ENCODE assay signal across 1 cellular context in the genomic region with DNA sequence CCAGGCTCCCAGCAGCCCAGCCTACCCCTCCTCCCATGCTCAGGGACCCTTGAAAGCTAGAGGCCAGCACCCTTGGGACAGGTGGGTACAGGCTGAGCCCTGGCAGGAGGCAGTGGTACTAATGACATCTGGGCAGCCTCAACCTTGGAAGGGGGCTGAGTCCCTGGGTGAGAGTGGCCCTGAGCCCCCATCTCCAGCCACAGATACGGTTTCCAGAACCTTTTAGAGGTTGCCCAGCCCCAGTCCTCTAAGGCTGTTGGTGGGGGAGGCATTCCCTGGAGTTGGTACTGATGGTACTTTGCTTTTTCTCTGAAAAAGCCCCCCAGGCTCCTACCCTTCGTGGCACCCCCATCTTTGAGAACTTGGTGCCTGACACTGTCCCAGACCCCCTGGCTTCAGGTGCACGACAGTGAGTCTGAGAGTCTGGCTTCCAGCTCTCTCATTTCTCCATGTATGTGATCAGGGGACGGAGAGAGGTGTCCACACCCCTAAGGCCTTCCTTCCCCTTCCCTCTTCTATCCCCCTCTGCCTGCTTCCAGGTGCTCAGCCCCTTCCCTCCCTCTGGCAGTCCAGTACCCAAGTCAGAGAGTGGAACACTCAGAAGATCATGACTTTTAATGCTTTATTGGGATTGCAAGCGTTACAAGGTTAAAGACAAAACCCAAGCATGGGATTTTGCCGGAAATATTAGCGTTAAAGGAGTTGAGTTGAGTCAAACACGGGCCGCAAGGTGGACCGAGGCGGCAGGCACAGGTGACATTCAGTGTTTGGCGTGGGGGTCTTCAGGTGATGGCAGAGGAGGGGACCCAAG.
TF ChIP-seq lines count a peak whose summit lies in the region.

No MANE protein-coding gene starts in this region.

TF ChIP-seq in HepG2, 621 proteins besides CTCF, POLR2A, EP300 and RAD21 (continued from another document and continues in another):
- TF ChIP-seq, protein P1, sequence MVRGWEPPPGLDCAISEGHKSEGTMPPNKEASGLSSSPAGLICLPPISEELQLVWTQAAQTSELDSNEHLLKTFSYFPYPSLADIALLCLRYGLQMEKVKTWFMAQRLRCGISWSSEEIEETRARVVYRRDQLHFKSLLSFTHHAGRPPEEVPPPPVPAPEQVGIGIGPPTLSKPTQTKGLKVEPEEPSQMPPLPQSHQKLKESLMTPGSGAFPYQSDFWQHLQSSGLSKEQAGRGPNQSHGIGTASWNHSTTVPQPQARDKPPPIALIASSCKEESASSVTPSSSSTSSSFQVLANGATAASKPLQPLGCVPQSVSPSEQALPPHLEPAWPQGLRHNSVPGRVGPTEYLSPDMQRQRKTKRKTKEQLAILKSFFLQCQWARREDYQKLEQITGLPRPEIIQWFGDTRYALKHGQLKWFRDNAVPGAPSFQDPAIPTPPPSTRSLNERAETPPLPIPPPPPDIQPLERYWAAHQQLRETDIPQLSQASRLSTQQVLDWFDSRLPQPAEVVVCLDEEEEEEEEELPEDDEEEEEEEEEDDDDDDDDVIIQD (CRISPR knock-in tag; IDR thresholded peaks at IDR 0.05; ENCODE audit: low read depth) = no peak
- TF ChIP-seq SRSF4 (IDR thresholded peaks at IDR 0.05; ENCODE audit: low read depth, low read length, poor library complexity, severe bottlenecking) (no peak), U2AF2 (IDR thresholded peaks at IDR 0.05; ENCODE audit: low read depth, low read length) (no peak), MED1 (CRISPR knock-in tag; IDR thresholded peaks at IDR 0.05) (peak; percentile 24), JUND (CRISPR knock-in tag; IDR thresholded peaks at IDR 0.05) (no peak), NRL (CRISPR knock-in tag; IDR thresholded peaks at IDR 0.05; ENCODE audit: borderline replicate concordance) (0 out of 2 replicates have a peak, but pooled peaks have one; percentile 20), ZFP62 (CRISPR knock-in tag; IDR thresholded peaks at IDR 0.05) (no peak), RFX3 (CRISPR knock-in tag; IDR thresholded peaks at IDR 0.05) (no peak), BRCA1 (CRISPR knock-in tag; IDR thresholded peaks at IDR 0.05) (no peak), ZNF567 (CRISPR knock-in tag; IDR thresholded peaks at IDR 0.05; ENCODE audit: borderline replicate concordance) (no peak), REPIN1 (CRISPR knock-in tag; IDR thresholded peaks at IDR 0.05; ENCODE audit: borderline replicate concordance, low read depth) (peak; percentile 31; the same call in 1 of the 2 replicates), RBFOX2 (IDR thresholded peaks at IDR 0.05; ENCODE audit: low read depth, low read length) (peak; percentile 74), ZNF484 (CRISPR knock-in tag; IDR thresholded peaks at IDR 0.05; ENCODE audit: borderline replicate concordance, low read depth) (no peak; the same call in 1 of the 2 replicates), ZNF432 (CRISPR knock-in tag; IDR thresholded peaks at IDR 0.05; ENCODE audit: borderline replicate concordance) (no peak), FOXJ3 (CRISPR knock-in tag; IDR thresholded peaks at IDR 0.05; ENCODE audit: borderline replicate concordance) (no peak), TBX2 (CRISPR knock-in tag; IDR thresholded peaks at IDR 0.05; ENCODE audit: borderline replicate concordance) (peak; percentile 15), MBNL3 (CRISPR knock-in tag; conservative IDR thresholded peaks at IDR 0.05) (no peak), ZNF496 (CRISPR knock-in tag; IDR thresholded peaks at IDR 0.05; ENCODE audit: insufficient replicate concordance) (no peak), ZKSCAN8 (CRISPR knock-in tag; IDR thresholded peaks at IDR 0.05; ENCODE audit: borderline replicate concordance) (no peak), HOXA9 (CRISPR knock-in tag; IDR thresholded peaks at IDR 0.05; ENCODE audit: borderline replicate concordance) (no peak; the same call in none of the 2 replicates), ZNF724P (CRISPR knock-in tag; IDR thresholded peaks at IDR 0.05; ENCODE audit: borderline replicate concordance) (no peak), ATM (IDR thresholded peaks at IDR 0.05; ENCODE audit: borderline replicate concordance) (no peak), EEA1 (CRISPR knock-in tag; IDR thresholded peaks at IDR 0.05; ENCODE audit: borderline replicate concordance) (peak; percentile 51; the same call in 1 of the 2 replicates), ZMYM3 (CRISPR knock-in tag; IDR thresholded peaks at IDR 0.05) (0 out of 2 replicates have a peak, but pooled peaks have one; percentile 22), TCF7 (IDR thresholded peaks at IDR 0.05; ENCODE audit: low read depth) (no peak), ZNF224 (CRISPR knock-in tag; IDR thresholded peaks at IDR 0.05) (no peak), ZFX (CRISPR knock-in tag; IDR thresholded peaks at IDR 0.05; ENCODE audit: low read depth) (no peak), NR2F2 (IDR thresholded peaks at IDR 0.05; ENCODE audit: borderline replicate concordance, low read depth) (no peak), PAF1 (CRISPR knock-in tag; IDR thresholded peaks at IDR 0.05) (peak; percentile 100), ZNF446 (CRISPR knock-in tag; IDR thresholded peaks at IDR 0.05) (peak; percentile 63; the same call in 1 of the 2 replicates), ZNF264 (CRISPR knock-in tag; IDR thresholded peaks at IDR 0.05) (no peak), NFE2L2 (IDR thresholded peaks at IDR 0.05; ENCODE audit: low read length) (no peak), SRY (CRISPR knock-in tag; IDR thresholded peaks at IDR 0.05) (no peak), REL (CRISPR knock-in tag; conservative IDR thresholded peaks at IDR 0.05) (no peak; the same call in none of the 2 replicates), ZNF839 (CRISPR knock-in tag; IDR thresholded peaks at IDR 0.05; ENCODE audit: borderline replicate concordance) (no peak), IKZF4 (CRISPR knock-in tag; IDR thresholded peaks at IDR 0.05; ENCODE audit: borderline replicate concordance, low read depth, not compliant biosample characterization) (peak; percentile 23), ZNF136 (CRISPR knock-in tag; IDR thresholded peaks at IDR 0.05; ENCODE audit: low read depth) (no peak), ERF (CRISPR knock-in tag; IDR thresholded peaks at IDR 0.05) (no peak), MED8 (CRISPR knock-in tag; IDR thresholded peaks at IDR 0.05; ENCODE audit: insufficient replicate concordance) (no peak), ZNF589 (CRISPR knock-in tag; conservative IDR thresholded peaks at IDR 0.05) (peak; percentile 93), RXRA (CRISPR knock-in tag; IDR thresholded peaks at IDR 0.05) (no peak; the same call in 1 of the 2 replicates), ZNF44 (CRISPR knock-in tag; IDR thresholded peaks at IDR 0.05) (no peak; the same call in 1 of the 2 replicates), DMAP1 (CRISPR knock-in tag; IDR thresholded peaks at IDR 0.05) (no peak), SALL1 (CRISPR knock-in tag; IDR thresholded peaks at IDR 0.05) (peak; percentile 37), ZSCAN12 (CRISPR knock-in tag; IDR thresholded peaks at IDR 0.05) (0 out of 2 replicates have a peak, but pooled peaks have one; percentile 6), ASH2L (IDR thresholded peaks at IDR 0.05; ENCODE audit: insufficient read length, low read depth, low read length) (no peak), KLF13 (CRISPR knock-in tag; IDR thresholded peaks at IDR 0.05) (no peak), ATF1 (CRISPR knock-in tag; IDR thresholded peaks at IDR 0.05) (no peak)
- TF ChIP-seq, protein P2, sequence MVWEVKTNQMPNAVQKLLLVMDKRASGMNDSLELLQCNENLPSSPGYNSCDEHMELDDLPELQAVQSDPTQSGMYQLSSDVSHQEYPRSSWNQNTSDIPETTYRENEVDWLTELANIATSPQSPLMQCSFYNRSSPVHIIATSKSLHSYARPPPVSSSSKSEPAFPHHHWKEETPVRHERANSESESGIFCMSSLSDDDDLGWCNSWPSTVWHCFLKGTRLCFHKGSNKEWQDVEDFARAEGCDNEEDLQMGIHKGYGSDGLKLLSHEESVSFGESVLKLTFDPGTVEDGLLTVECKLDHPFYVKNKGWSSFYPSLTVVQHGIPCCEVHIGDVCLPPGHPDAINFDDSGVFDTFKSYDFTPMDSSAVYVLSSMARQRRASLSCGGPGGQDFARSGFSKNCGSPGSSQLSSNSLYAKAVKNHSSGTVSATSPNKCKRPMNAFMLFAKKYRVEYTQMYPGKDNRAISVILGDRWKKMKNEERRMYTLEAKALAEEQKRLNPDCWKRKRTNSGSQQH (CRISPR knock-in tag; IDR thresholded peaks at IDR 0.05; ENCODE audit: low read depth) = peak; percentile 32; the same call in 1 of the 2 replicates
- TF ChIP-seq, protein P3, sequence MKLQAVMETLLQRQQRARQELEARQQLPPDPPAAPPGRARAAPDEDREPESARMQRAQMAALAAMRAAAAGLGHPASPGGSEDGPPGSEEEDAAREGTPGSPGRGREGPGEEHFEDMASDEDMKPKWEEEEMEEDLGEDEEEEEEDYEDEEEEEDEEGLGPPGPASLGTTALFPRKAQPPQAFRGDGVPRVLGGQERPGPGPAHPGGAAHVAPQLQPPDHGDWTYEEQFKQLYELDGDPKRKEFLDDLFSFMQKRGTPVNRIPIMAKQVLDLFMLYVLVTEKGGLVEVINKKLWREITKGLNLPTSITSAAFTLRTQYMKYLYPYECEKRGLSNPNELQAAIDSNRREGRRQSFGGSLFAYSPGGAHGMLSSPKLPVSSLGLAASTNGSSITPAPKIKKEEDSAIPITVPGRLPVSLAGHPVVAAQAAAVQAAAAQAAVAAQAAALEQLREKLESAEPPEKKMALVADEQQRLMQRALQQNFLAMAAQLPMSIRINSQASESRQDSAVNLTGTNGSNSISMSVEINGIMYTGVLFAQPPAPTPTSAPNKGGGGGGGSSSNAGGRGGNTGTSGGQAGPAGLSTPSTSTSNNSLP (IDR thresholded peaks at IDR 0.05; ENCODE audit: low read depth, low read length) = no peak
- TF ChIP-seq, protein P4, sequence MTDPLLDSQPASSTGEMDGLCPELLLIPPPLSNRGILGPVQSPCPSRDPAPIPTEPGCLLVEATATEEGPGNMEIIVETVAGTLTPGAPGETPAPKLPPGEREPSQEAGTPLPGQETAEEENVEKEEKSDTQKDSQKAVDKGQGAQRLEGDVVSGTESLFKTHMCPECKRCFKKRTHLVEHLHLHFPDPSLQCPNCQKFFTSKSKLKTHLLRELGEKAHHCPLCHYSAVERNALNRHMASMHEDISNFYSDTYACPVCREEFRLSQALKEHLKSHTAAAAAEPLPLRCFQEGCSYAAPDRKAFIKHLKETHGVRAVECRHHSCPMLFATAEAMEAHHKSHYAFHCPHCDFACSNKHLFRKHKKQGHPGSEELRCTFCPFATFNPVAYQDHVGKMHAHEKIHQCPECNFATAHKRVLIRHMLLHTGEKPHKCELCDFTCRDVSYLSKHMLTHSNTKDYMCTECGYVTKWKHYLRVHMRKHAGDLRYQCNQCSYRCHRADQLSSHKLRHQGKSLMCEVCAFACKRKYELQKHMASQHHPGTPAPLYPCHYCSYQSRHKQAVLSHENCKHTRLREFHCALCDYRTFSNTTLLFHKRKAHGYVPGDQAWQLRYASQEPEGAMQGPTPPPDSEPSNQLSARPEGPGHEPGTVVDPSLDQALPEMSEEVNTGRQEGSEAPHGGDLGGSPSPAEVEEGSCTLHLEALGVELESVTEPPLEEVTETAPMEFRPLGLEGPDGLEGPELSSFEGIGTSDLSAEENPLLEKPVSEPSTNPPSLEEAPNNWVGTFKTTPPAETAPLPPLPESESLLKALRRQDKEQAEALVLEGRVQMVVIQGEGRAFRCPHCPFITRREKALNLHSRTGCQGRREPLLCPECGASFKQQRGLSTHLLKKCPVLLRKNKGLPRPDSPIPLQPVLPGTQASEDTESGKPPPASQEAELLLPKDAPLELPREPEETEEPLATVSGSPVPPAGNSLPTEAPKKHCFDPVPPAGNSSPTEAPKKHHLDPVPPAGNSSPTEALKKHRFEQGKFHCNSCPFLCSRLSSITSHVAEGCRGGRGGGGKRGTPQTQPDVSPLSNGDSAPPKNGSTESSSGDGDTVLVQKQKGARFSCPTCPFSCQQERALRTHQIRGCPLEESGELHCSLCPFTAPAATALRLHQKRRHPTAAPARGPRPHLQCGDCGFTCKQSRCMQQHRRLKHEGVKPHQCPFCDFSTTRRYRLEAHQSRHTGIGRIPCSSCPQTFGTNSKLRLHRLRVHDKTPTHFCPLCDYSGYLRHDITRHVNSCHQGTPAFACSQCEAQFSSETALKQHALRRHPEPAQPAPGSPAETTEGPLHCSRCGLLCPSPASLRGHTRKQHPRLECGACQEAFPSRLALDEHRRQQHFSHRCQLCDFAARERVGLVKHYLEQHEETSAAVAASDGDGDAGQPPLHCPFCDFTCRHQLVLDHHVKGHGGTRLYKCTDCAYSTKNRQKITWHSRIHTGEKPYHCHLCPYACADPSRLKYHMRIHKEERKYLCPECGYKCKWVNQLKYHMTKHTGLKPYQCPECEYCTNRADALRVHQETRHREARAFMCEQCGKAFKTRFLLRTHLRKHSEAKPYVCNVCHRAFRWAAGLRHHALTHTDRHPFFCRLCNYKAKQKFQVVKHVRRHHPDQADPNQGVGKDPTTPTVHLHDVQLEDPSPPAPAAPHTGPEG (CRISPR knock-in tag; IDR thresholded peaks at IDR 0.05) = no peak
- TF ChIP-seq, protein P5, sequence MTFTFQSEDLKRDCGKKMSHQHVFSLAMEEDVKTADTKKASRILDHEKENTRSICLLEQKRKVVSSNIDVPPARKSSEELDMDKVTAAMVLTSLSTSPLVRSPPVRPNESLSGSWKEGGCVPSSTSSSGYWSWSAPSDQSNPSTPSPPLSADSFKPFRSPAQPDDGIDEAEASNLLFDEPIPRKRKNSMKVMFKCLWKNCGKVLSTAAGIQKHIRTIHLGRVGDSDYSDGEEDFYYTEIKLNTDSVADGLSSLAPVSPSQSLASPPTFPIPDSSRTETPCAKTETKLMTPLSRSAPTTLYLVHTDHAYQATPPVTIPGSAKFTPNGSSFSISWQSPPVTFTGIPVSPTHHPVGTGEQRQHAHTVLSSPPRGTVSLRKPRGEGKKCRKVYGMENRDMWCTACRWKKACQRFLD (CRISPR knock-in tag; IDR thresholded peaks at IDR 0.05; ENCODE audit: borderline replicate concordance) = no peak
- TF ChIP-seq, protein P6, sequence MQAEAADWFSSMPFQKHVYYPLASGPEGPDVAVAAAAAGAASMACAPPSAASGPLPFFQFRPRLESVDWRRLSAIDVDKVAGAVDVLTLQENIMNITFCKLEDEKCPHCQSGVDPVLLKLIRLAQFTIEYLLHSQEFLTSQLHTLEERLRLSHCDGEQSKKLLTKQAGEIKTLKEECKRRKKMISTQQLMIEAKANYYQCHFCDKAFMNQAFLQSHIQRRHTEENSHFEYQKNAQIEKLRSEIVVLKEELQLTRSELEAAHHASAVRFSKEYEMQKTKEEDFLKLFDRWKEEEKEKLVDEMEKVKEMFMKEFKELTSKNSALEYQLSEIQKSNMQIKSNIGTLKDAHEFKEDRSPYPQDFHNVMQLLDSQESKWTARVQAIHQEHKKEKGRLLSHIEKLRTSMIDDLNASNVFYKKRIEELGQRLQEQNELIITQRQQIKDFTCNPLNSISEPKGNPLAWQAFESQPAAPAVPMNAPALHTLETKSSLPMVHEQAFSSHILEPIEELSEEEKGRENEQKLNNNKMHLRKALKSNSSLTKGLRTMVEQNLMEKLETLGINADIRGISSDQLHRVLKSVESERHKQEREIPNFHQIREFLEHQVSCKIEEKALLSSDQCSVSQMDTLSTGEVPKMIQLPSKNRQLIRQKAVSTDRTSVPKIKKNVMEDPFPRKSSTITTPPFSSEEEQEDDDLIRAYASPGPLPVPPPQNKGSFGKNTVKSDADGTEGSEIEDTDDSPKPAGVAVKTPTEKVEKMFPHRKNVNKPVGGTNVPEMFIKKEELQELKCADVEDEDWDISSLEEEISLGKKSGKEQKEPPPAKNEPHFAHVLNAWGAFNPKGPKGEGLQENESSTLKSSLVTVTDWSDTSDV (CRISPR knock-in tag; IDR thresholded peaks at IDR 0.05) = no peak
- TF ChIP-seq, protein P7, sequence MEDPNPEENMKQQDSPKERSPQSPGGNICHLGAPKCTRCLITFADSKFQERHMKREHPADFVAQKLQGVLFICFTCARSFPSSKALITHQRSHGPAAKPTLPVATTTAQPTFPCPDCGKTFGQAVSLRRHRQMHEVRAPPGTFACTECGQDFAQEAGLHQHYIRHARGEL (CRISPR knock-in tag; IDR thresholded peaks at IDR 0.05) = no peak
